8 cellular contexts compared by ENCODE assay signal in the genomic region with DNA sequence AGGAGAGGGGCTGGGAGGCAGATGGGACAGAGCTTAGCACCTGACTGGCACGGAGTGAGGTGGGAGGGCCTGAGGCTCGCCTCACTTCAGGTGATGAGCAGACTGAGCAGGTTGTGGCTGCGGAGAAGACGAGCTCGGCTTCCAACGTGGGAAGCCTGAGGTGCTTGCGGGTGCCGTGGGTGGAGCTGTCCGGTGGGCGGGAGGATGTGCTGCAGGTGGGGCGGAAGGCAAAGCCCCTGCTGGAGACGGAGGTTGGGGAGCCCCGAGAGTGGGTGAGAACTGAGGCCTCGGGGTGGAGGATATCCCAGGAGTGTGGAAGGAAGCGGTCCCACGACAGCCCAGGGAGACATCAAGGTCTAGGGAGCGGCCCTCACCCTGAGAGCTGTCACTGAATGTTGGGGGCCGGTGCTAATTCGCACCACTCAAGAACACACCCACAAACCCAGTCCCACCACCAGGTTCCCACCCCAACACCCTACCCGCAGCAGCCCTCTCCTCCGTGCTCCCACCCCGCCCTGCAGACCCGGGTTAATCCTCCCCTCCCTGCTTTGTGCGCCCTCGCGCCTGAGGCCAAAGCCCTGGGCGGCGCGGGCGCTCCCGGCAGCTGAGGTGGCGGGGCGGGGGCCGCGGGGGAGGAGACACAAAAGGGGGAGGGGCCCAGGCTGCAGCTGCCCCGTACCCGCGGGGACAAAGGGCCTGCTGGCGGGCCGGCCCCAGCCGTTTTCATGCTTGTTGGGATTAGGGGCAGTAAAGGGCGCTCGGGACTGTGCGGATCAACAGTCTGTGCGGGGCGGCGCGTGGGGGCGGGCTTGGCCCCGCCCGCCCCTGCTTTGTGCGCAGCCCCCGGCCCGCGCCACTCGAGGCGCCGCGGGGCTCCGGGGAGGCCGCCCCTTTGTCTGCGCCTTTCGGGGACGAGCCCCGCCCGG. TPM values are rescaled to one million over a fixed set of nuclear protein-coding genes. Genes with fewer than 3 reads are reported as not detected.
A peak's percentile ranks its signal among the peaks of the same experiment; 100 is the strongest.
DNase-seq lines count a peak whose midpoint lies in the region; ATAC-seq, FAIRE-seq and TF ChIP-seq lines count a peak whose summit lies in the region.

No MANE protein-coding gene starts in this region.

- TF ChIP-seq POLR2A in breast epithelium (IDR thresholded peaks at IDR 0.05), result no peak

- H3K27ac ChIP-seq in SK-N-MC (no peak overlapping the region), breast epithelium (no peak overlapping the region), kidney (ENCODE audit: low read depth in 2 of 2, low read length in 2 of 2) (no peak overlapping the region)

- intact Hi-C loops in breast epithelium (cut with DNase I; ENCODE audit: low total_unique reads), result no loop called here
- intact Hi-C loops in kidney (cut with DNase I), result no loop called here

- no peaks in the 10 kb centered on the region for H3K9me3 ChIP-seq in SK-N-MC (ENCODE audit: low read depth, low read length)
- H3K9me3 ChIP-seq in breast epithelium, result no peaks in the 10 kb centered on the region
- no peaks in the 10 kb centered on the region for H3K9me3 ChIP-seq in kidney (ENCODE audit: control insufficient read depth in 1 of 2, low read length in 2 of 2)

- in situ Hi-C loops in ACHN (cut with HindIII; ENCODE audit: low pct_ligation_motif_present, low pct_unique_long_range_greater_than_20kb, low sequenced_read_pairs), result no loop called here

- H3K4me1 ChIP-seq in breast epithelium, result peaks cover 0 to 4% of the 10 kb centered on the region in 2 donors
- no peaks in the 10 kb centered on the region for H3K4me1 ChIP-seq in kidney (ENCODE audit: control insufficient read depth in 1 of 2, insufficient read depth in 1 of 2, low read depth in 1 of 2, low read length in 2 of 2)

- H3K36me3 ChIP-seq in SK-N-MC (ENCODE audit: insufficient read depth, low read length), result no peaks in the 10 kb centered on the region
- no peaks in the 10 kb centered on the region for H3K36me3 ChIP-seq in breast epithelium
- H3K36me3 ChIP-seq in kidney (ENCODE audit: control insufficient read depth in 1 of 2, insufficient read depth in 2 of 2, low read length in 2 of 2), result no peaks in the 10 kb centered on the region

- no peak for FAIRE-seq in kidney (lab: Jason Lieb, UNC)

- peak; percentile 17 for DNase-seq in ACHN
- no peak for DNase-seq in HFF-Myc (ENCODE audit: extremely low read depth, low read depth)
- DNase-seq in SK-N-MC (ENCODE audit: low read depth, low spot score), result no peak
- no peak for DNase-seq in breast epithelium (ENCODE audit: low spot score in 2 of 2)
- peak; percentile 74 for DNase-seq in kidney
- peak in 2 of 3 experiments; percentile 21 to 31 for DNase-seq in stimulated activated CD4-positive, alpha-beta T cell treated with anti-CD3 and anti-CD28 coated beads, TNF-alpha, amount 100 ng/mL, for 4 hours (ENCODE audit: low read depth in 3 of 3)

- TF ChIP-seq CTCF in HFF-Myc (IDR thresholded peaks at IDR 0.05; ENCODE audit: low read depth, low read length, missing control alignments) (no peak), breast epithelium (IDR thresholded peaks at IDR 0.05) (no peak), kidney (IDR thresholded peaks at IDR 0.05; ENCODE audit: borderline replicate concordance, extremely low read depth, insufficient read depth) (no peak)

- H3K27me3 ChIP-seq in breast epithelium, result peaks cover 0 to 10% of the 10 kb centered on the region in 2 donors

- H3K4me3 ChIP-seq in HFF-Myc (replicated peaks; ENCODE audit: low read depth, low read length) (peak overlapping the region; percentile 38), SK-N-MC (peak overlapping the region; percentile 78), breast epithelium (peak overlapping the region; percentile 41 to 66 (median 62)), kidney (ENCODE audit: low read length in 2 of 2) (no peak overlapping the region)

- ATAC-seq in HG02973 (IDR thresholded peaks at IDR 0.05; ENCODE audit: unreplicated experiment) (no peak), HG03439 (IDR thresholded peaks at IDR 0.05; ENCODE audit: unreplicated experiment) (no peak)

- peak overlapping the region; percentile 67 for H3K9ac ChIP-seq in SK-N-MC (ENCODE audit: insufficient read length)
- no peak overlapping the region for H3K9ac ChIP-seq in kidney (ENCODE audit: low read length in 2 of 2)

RNA-seq across cellular contexts. Expression of gene C1orf216, which starts 11.2 kb away (rescaled TPM):
- 10 to 100 TPM in 2 of 3 donors, 1 to 10 TPM in 1; 8.2 to 16.0 (median 13.1) TPM for total RNA-seq in breast epithelium
- 7.4 TPM for total RNA-seq in kidney
- 6.0 TPM for polyA plus RNA-seq in kidney (ENCODE audit: insufficient read depth, low read depth, low replicate concordance)

Comparison
In these comparisons a context has a peak if more than half of its experiments do, and no peak if none do; other contexts are left out.
1. DNase-seq: peak in ACHN (single experiment), kidney (single experiment) and stimulated activated CD4-positive, alpha-beta T cell treated with anti-CD3 and anti-CD28 coated beads, TNF-alpha, amount 100 ng/mL, for 4 hours (2 of 3); none in HFF-Myc (single experiment), SK-N-MC (single experiment) and breast epithelium (0 of 2).
2. H3K4me3 ChIP-seq: peak in HFF-Myc (single experiment), SK-N-MC (single experiment) and breast epithelium (3 of 3); none in kidney (0 of 2).